ENCODE assay signal across 27 cellular contexts in genomic region chr17:2033128-2033527, GRCh38. TPM values are rescaled to one million over a fixed set of nuclear protein-coding genes. Genes with fewer than 3 reads are reported as not detected.
A peak's percentile ranks its signal among the peaks of the same experiment; 100 is the strongest.
DNase-seq lines count a peak whose midpoint lies in the region; ATAC-seq and TF ChIP-seq lines count a peak whose summit lies in the region.
"Had no signal": no experiment of that assay in that cellular context is flagged by ENCODE, and none has a peak within 500 bp of the region (broad histone marks: within the 10 kb centered on the region; RNA-seq: fewer than 3 reads in every experiment).

No MANE protein-coding gene starts in this region.

- H3K27me3 Mint-ChIP-seq in natural killer cell (ENCODE audit: low read depth in 2 of 2) (peaks cover 3 to 10% of the 10 kb centered on the region in 2 donors), neural crest cell (ENCODE audit: low read depth) (peaks cover 21% of the 10 kb centered on the region)
- no peaks in the 10 kb centered on the region for H3K27me3 Mint-ChIP-seq in natural killer cell treated with Interleukin-12 subunit alpha and Interleukin-12 subunit beta and Interleukin-15 and Interleukin-18, amount 100 ng/mL, for 72 hours
- peaks cover 4% of the 10 kb centered on the region for H3K27me3 Mint-ChIP-seq in activated T-cell treated with anti-CD3 and anti-CD28 coated beads, Interleukin-2, amount 50 U/mL, for 4 hours (ENCODE audit: low read depth)
- H3K27me3 Mint-ChIP-seq: activated naive CD8-positive, alpha-beta T cell treated with anti-CD3 and anti-CD28 coated beads for 36 hours had no signal

- TF ChIP-seq CTCF in natural killer cell (IDR thresholded peaks at IDR 0.05) (no peak), RWPE1 (conservative IDR thresholded peaks at IDR 0.05; ENCODE audit: low read depth) (no peak), neural crest cell (conservative IDR thresholded peaks at IDR 0.05) (no peak)

- no peaks in the 10 kb centered on the region for H3K9me3 Mint-ChIP-seq in natural killer cell
- no peaks in the 10 kb centered on the region for H3K9me3 Mint-ChIP-seq in natural killer cell treated with Interleukin-12 subunit alpha and Interleukin-12 subunit beta and Interleukin-15 and Interleukin-18, amount 100 ng/mL, for 72 hours
- no peaks in the 10 kb centered on the region for H3K9me3 Mint-ChIP-seq in neural crest cell
- no peaks in the 10 kb centered on the region for H3K9me3 Mint-ChIP-seq in activated T-cell treated with anti-CD3 and anti-CD28 coated beads, Interleukin-2, amount 50 U/mL, for 4 hours
- H3K9me3 Mint-ChIP-seq: activated naive CD8-positive, alpha-beta T cell treated with anti-CD3 and anti-CD28 coated beads for 36 hours had no signal

- ATAC-seq in natural killer cell (no peak), GM18870 (IDR thresholded peaks at IDR 0.05; ENCODE audit: unreplicated experiment) (no peak)
- no peak for ATAC-seq in natural killer cell treated with Interleukin-12 subunit alpha and Interleukin-12 subunit beta and Interleukin-15 and Interleukin-18, amount 100 ng/mL, for 72 hours
- no peak for ATAC-seq in activated T-cell treated with anti-CD3 and anti-CD28 coated beads, Interleukin-2, amount 50 U/mL, for 4 hours
- ATAC-seq: left cardiac atrium, mucosa of descending colon had no signal

- DNase-seq in natural killer cell (no peak), RWPE1 (ENCODE audit: low spot score) (no peak), neural crest cell (ENCODE audit: low read depth, low spot score) (no peak), occipital lobe (lab: John Stamatoyannopoulos, UW) (no peak), HuH-7 (ENCODE audit: low spot score) (no peak)
- no peak for DNase-seq in natural killer cell treated with Interleukin-12 subunit alpha and Interleukin-12 subunit beta and Interleukin-15 and Interleukin-18, amount 100 ng/mL, for 72 hours (ENCODE audit: low spot score)
- DNase-seq in activated T-cell treated with anti-CD3 and anti-CD28 coated beads, Interleukin-2, amount 50 U/mL, for 4 hours, result no peak
- DNase-seq: activated CD4-positive, alpha-beta T cell treated with anti-CD3 and anti-CD28 coated beads for 48 hours; activated naive CD8-positive, alpha-beta T cell treated with anti-CD3 and anti-CD28 coated beads for 36 hours; aorta; DMS153; effector CD4-positive, alpha-beta T cell; GDM1; HCEC 1CT; hypothalamus; left cardiac atrium; mucosa of descending colon; NCI-H2107; NCI-H446; NCI-H748 treated with DMSO at 0.1 percent for 48 hours; sigmoid colon; stimulated activated CD4-positive, alpha-beta T cell treated with anti-CD3 and anti-CD28 coated beads, Interleukin-4, amount 100 ng/mL, for 24 hours; SW 1271; transverse colon had no signal

- H3K4me3 Mint-ChIP-seq in natural killer cell (peak overlapping the region; percentile 10), neural crest cell (peak overlapping the region; percentile 12)
- H3K4me3 Mint-ChIP-seq in natural killer cell treated with Interleukin-12 subunit alpha and Interleukin-12 subunit beta and Interleukin-15 and Interleukin-18, amount 100 ng/mL, for 72 hours, result no peak overlapping the region
- H3K4me3 Mint-ChIP-seq in activated T-cell treated with anti-CD3 and anti-CD28 coated beads, Interleukin-2, amount 50 U/mL, for 4 hours, result no peak overlapping the region
- H3K4me3 Mint-ChIP-seq: activated naive CD8-positive, alpha-beta T cell treated with anti-CD3 and anti-CD28 coated beads for 36 hours had no signal

- H3K36me3 Mint-ChIP-seq in natural killer cell (no peaks in the 10 kb centered on the region), neural crest cell (ENCODE audit: low read depth) (no peaks in the 10 kb centered on the region)
- no peaks in the 10 kb centered on the region for H3K36me3 Mint-ChIP-seq in natural killer cell treated with Interleukin-12 subunit alpha and Interleukin-12 subunit beta and Interleukin-15 and Interleukin-18, amount 100 ng/mL, for 72 hours
- peaks cover 14% of the 10 kb centered on the region for H3K36me3 Mint-ChIP-seq in activated T-cell treated with anti-CD3 and anti-CD28 coated beads, Interleukin-2, amount 50 U/mL, for 4 hours (ENCODE audit: insufficient read depth)

- H3K4me1 Mint-ChIP-seq in natural killer cell (peaks cover 11 to 17% of the 10 kb centered on the region in 2 donors), neural crest cell (peaks cover 8% of the 10 kb centered on the region)
- H3K4me1 Mint-ChIP-seq in natural killer cell treated with Interleukin-12 subunit alpha and Interleukin-12 subunit beta and Interleukin-15 and Interleukin-18, amount 100 ng/mL, for 72 hours (ENCODE audit: low read depth in 2 of 2), result peaks cover 5 to 6% of the 10 kb centered on the region in 2 donors
- H3K4me1 Mint-ChIP-seq in activated T-cell treated with anti-CD3 and anti-CD28 coated beads, Interleukin-2, amount 50 U/mL, for 4 hours (ENCODE audit: low read depth), result peaks cover 24% of the 10 kb centered on the region

- CTCF ChIA-PET in RWPE1 (lab: Yijun Ruan, JAX), result no interaction called here

- intact Hi-C loops in natural killer cell (cut with micrococcal nuclease), result loop anchor here (10.0 kb wide), 1 partner anchor 318 kb away; the partner anchor contains the start of gene TLCD2

- peak overlapping the region; percentile 50 for H3K27ac ChIP-seq in RWPE1
- H3K27ac ChIP-seq: prostate gland, sigmoid colon, transverse colon, VCaP had no signal

- H3K27ac Mint-ChIP-seq in natural killer cell (no peak overlapping the region), neural crest cell (ENCODE audit: unreplicated experiment) (no peak overlapping the region)
- H3K27ac Mint-ChIP-seq in natural killer cell treated with Interleukin-12 subunit alpha and Interleukin-12 subunit beta and Interleukin-15 and Interleukin-18, amount 100 ng/mL, for 72 hours, result no peak overlapping the region
- H3K27ac Mint-ChIP-seq: activated naive CD8-positive, alpha-beta T cell treated with anti-CD3 and anti-CD28 coated beads for 36 hours had no signal

- POLR2A ChIA-PET in RWPE1 (lab: Yijun Ruan, JAX; ENCODE audit: low non-redundant PET), result no interaction called here

RNA-seq across cellular contexts. Expression of gene DPH1, which starts 3.2 kb away (rescaled TPM):
- 10 to 100 TPM; 60.2 to 65.2 (median 63.2) TPM for total RNA-seq in natural killer cell
- 10 to 100 TPM; 32.5 to 34.7 TPM for total RNA-seq in natural killer cell treated with Interleukin-12 subunit alpha and Interleukin-12 subunit beta and Interleukin-15 and Interleukin-18, amount 100 ng/mL, for 72 hours
- total RNA-seq in neural crest cell, result 29.7 and 35.1 TPM in 2 replicates
- total RNA-seq in occipital lobe, result 20.7 TPM
- 10 to 100 TPM; 56.6 to 59.9 (median 58.5) TPM for total RNA-seq in activated T-cell treated with anti-CD3 and anti-CD28 coated beads, Interleukin-2, amount 50 U/mL, for 4 hours

RNA-seq across cellular contexts. Expression of gene RTN4RL1, which starts 8.0 kb away (rescaled TPM):
- total RNA-seq in natural killer cell (under 1 TPM in 2 of 3 donors, not detected in 1; 0.15 to 0.23 TPM), neural crest cell (0.36 and 0.47 TPM in 2 replicates), occipital lobe (25.0 TPM)
- total RNA-seq in natural killer cell treated with Interleukin-12 subunit alpha and Interleukin-12 subunit beta and Interleukin-15 and Interleukin-18, amount 100 ng/mL, for 72 hours, result not detected
- 1 to 10 TPM; 1.0 to 2.5 (median 2.0) TPM for total RNA-seq in activated T-cell treated with anti-CD3 and anti-CD28 coated beads, Interleukin-2, amount 50 U/mL, for 4 hours

RNA-seq across cellular contexts. Expression of gene OVCA2, which starts 8.7 kb away (rescaled TPM):
- total RNA-seq in natural killer cell (10 to 100 TPM; 27.9 to 33.8 (median 28.5) TPM), neural crest cell (25.6 and 29.8 TPM in 2 replicates), occipital lobe (15.8 TPM)
- total RNA-seq in natural killer cell treated with Interleukin-12 subunit alpha and Interleukin-12 subunit beta and Interleukin-15 and Interleukin-18, amount 100 ng/mL, for 72 hours, result 10 to 100 TPM; 35.5 to 49.8 TPM
- 10 to 100 TPM; 67.7 to 74.4 (median 70.7) TPM for total RNA-seq in activated T-cell treated with anti-CD3 and anti-CD28 coated beads, Interleukin-2, amount 50 U/mL, for 4 hours

RNA-seq across cellular contexts. Expression of gene HIC1, which starts 21.8 kb away (rescaled TPM):
- total RNA-seq in natural killer cell (10 to 100 TPM; 19.2 to 26.4 (median 20.7) TPM), neural crest cell (0.37 and 0.82 TPM in 2 replicates), occipital lobe (3.1 TPM)
- total RNA-seq in natural killer cell treated with Interleukin-12 subunit alpha and Interleukin-12 subunit beta and Interleukin-15 and Interleukin-18, amount 100 ng/mL, for 72 hours, result 10 to 100 TPM; 24.8 to 56.7 TPM
- 10 to 100 TPM; 18.9 to 60.9 (median 31.5) TPM for total RNA-seq in activated T-cell treated with anti-CD3 and anti-CD28 coated beads, Interleukin-2, amount 50 U/mL, for 4 hours

Comparison
In these comparisons a context has a peak if more than half of its experiments do, and no peak if none do; other contexts are left out.
1. H3K4me3 Mint-ChIP-seq: peak in natural killer cell (single experiment) and neural crest cell (single experiment); none in natural killer cell treated with Interleukin-12 subunit alpha and Interleukin-12 subunit beta and Interleukin-15 and Interleukin-18, amount 100 ng/mL, for 72 hours (single experiment) and activated T-cell treated with anti-CD3 and anti-CD28 coated beads, Interleukin-2, amount 50 U/mL, for 4 hours (single experiment).